Comparison of ENCODE assay signal across 11 cellular contexts in genomic region chr3:112634786-112635541, GRCh38. TPM values are rescaled to one million over a fixed set of nuclear protein-coding genes. Genes with fewer than 3 reads are reported as not detected.
DNase-seq lines count a peak whose midpoint lies in the region; TF ChIP-seq lines count a peak whose summit lies in the region.
"Had no signal": no experiment of that assay in that cellular context is flagged by ENCODE, and none has a peak within 500 bp of the region (broad histone marks: within the 10 kb centered on the region; RNA-seq: fewer than 3 reads in every experiment).

No MANE protein-coding gene starts in this region.

- H4K20me1 ChIP-seq in PC-9 (ENCODE audit: insufficient read depth) (no peaks in the 10 kb centered on the region), smooth muscle cell (ENCODE audit: low read depth) (no peaks in the 10 kb centered on the region)

- POLR2A ChIA-PET in PC-9 (lab: Charles Lee; ENCODE audit: unreplicated experiment): interaction anchor here (0.5 to 0.6 kb wide), 2 partner anchors 71 to 144 kb away, joined by 6 to 8 read pairs; no protein-coding TSS in a partner anchor
- POLR2A ChIA-PET in Caco-2 (lab: Charles Lee): no interaction called here

- H3F3A ChIP-seq in PC-9 (ENCODE audit: insufficient read depth, low read depth) (peaks cover 5% of the 10 kb centered on the region; the same call in 1 of the 2 replicates), smooth muscle cell (ENCODE audit: low read depth) (peaks cover 16% of the 10 kb centered on the region)

- peaks cover 9% of the 10 kb centered on the region for H3K9me3 Mint-ChIP-seq in Caco-2 (ENCODE audit: unreplicated experiment)
- H3K9me3 Mint-ChIP-seq: IgD-negative memory B cell had no signal

- H3K9ac ChIP-seq in HUES64 (ENCODE audit: low read depth, low read length) (no peak overlapping the region), smooth muscle cell (ENCODE audit: low read depth) (no peak overlapping the region)

- 0 out of 2 replicates have a peak, but pooled peaks cover 6% of the 10 kb centered on the region for H3K79me2 ChIP-seq in PC-9 (ENCODE audit: low read depth)
- peaks cover 49% of the 10 kb centered on the region for H3K79me2 ChIP-seq in smooth muscle cell (ENCODE audit: low read depth)

- H3K4me1 Mint-ChIP-seq in Caco-2 (ENCODE audit: low read depth, unreplicated experiment): no peaks in the 10 kb centered on the region

- H3K36me3 ChIP-seq in HUES64 (ENCODE audit: insufficient read depth, low read length): no peaks in the 10 kb centered on the region
- H3K36me3 ChIP-seq in PC-9 (ENCODE audit: low read depth): no peaks in the 10 kb centered on the region
- H3K36me3 ChIP-seq in smooth muscle cell (ENCODE audit: low read depth): no peaks in the 10 kb centered on the region
- H3K36me3 ChIP-seq in Caco-2 (ENCODE audit: control insufficient read depth, insufficient read depth, low read length): no peaks in the 10 kb centered on the region

- no peaks in the 10 kb centered on the region for H3K27me3 ChIP-seq in HUES64 (ENCODE audit: insufficient read depth, low read length)
- H3K27me3 ChIP-seq in PC-9 (ENCODE audit: insufficient read depth, low read depth): no peaks in the 10 kb centered on the region
- no peaks in the 10 kb centered on the region for H3K27me3 ChIP-seq in smooth muscle cell (ENCODE audit: low read depth)
- H3K27me3 ChIP-seq in Caco-2 (replicated peaks; ENCODE audit: control insufficient read depth, insufficient read depth, low read length): no peaks in the 10 kb centered on the region

- H3K27ac Mint-ChIP-seq in Caco-2 (ENCODE audit: unreplicated experiment): no peak overlapping the region
- H3K27ac Mint-ChIP-seq: IgD-negative memory B cell had no signal

- peak overlapping the region; percentile 12; the same call in 1 of the 2 replicates for H3K27ac ChIP-seq in HUES64 (ENCODE audit: low read depth, low read length)
- no peak overlapping the region for H3K27ac ChIP-seq in PC-9
- peak overlapping the region; percentile 79 for H3K27ac ChIP-seq in smooth muscle cell (ENCODE audit: low read depth)
- no peak overlapping the region for H3K27ac ChIP-seq in substantia nigra (ENCODE audit: low read depth, low read length, poor library complexity, severe bottlenecking)

- peaks cover 66% of the 10 kb centered on the region for H3K4me1 ChIP-seq in HUES64 (ENCODE audit: insufficient read depth, low read length)
- H3K4me1 ChIP-seq in PC-9 (replicated peaks; ENCODE audit: insufficient read depth): peaks cover 16% of the 10 kb centered on the region
- peaks cover 41% of the 10 kb centered on the region for H3K4me1 ChIP-seq in smooth muscle cell (ENCODE audit: low read depth)
- no peaks in the 10 kb centered on the region for H3K4me1 ChIP-seq in Caco-2

- H3K4me2 ChIP-seq in PC-9 (0 out of 2 replicates have a peak overlapping the region, but pooled peaks have one; percentile 12), smooth muscle cell (peak overlapping the region; percentile 81)

- intact Hi-C loops in PC-9 (cut with micrococcal nuclease; ENCODE audit: unreplicated experiment) (no loop called here), Caco-2 (cut with micrococcal nuclease; ENCODE audit: unreplicated experiment) (no loop called here)

- H3K9me2 ChIP-seq in PC-9 (ENCODE audit: insufficient read depth): no peaks in the 10 kb centered on the region

- H3K4me3 Mint-ChIP-seq in Caco-2 (ENCODE audit: unreplicated experiment): no peak overlapping the region
- H3K4me3 Mint-ChIP-seq: IgD-negative memory B cell had no signal

- DNase-seq in PC-9 (no peak), fibroblast of the aortic adventitia (ENCODE audit: low read depth) (peak; percentile 47), smooth muscle cell (lab: John Stamatoyannopoulos, UW; ENCODE audit: unreplicated experiment) (no peak), putamen (ENCODE audit: low spot score) (no peak), Caco-2 (no peak), NCI-H524 treated with DMSO at 0.1 percent for 48 hours (lab: John Stamatoyannopoulos, UW) (no peak), substantia nigra (lab: John Stamatoyannopoulos, UW) (no peak)
- DNase-seq: activated T-cell treated with anti-CD3 and anti-CD28 coated beads, Interleukin-2, amount 50 U/mL, for 48 hours; cortex of kidney had no signal

- CTCF ChIA-PET in PC-9 (lab: Charles Lee) (interaction anchor here (0.6 kb wide), 1 partner anchor 12 kb away, joined by 5 read pairs; no protein-coding TSS in a partner anchor), Caco-2 (lab: Charles Lee) (no interaction called here)

- H3K9me3 ChIP-seq in HUES64 (ENCODE audit: insufficient read depth, low read depth, low read length): no peaks in the 10 kb centered on the region
- no peaks in the 10 kb centered on the region for H3K9me3 ChIP-seq in PC-9 (ENCODE audit: insufficient read depth, low read depth)
- no peaks in the 10 kb centered on the region for H3K9me3 ChIP-seq in smooth muscle cell (replicated peaks; ENCODE audit: low read depth)
- no peaks in the 10 kb centered on the region for H3K9me3 ChIP-seq in Caco-2

- WGBS in HUES64: 89% methylated on average over 3 of the region's 4 CpGs
- WGBS in smooth muscle cell (ENCODE audit: low lambda C conversion rate): 87% methylated on average over 4 of the region's 4 CpGs

- TF ChIP-seq CTCF in PC-9 (conservative IDR thresholded peaks at IDR 0.05): no peak
- TF ChIP-seq CTCF in fibroblast of the aortic adventitia (IDR thresholded peaks at IDR 0.05; ENCODE audit: insufficient read depth, low read length): no peak
- no peak for TF ChIP-seq CTCF in smooth muscle cell (IDR thresholded peaks at IDR 0.05; ENCODE audit: borderline replicate concordance, insufficient read depth, poor library complexity, severe bottlenecking)
- TF ChIP-seq CTCF in Caco-2 (IDR thresholded peaks at IDR 0.05; ENCODE audit: insufficient read depth in 1 of 2, low read depth in 1 of 2, low read length in 1 of 2, severe bottlenecking in 1 of 2, unreplicated experiment in 1 of 2): no peak

- H3K36me3 Mint-ChIP-seq in Caco-2 (ENCODE audit: insufficient read depth, unreplicated experiment): no peaks in the 10 kb centered on the region

- H3K4me3 ChIP-seq in HUES64 (ENCODE audit: low read length) (no peak overlapping the region), PC-9 (no peak overlapping the region), fibroblast of the aortic adventitia (ENCODE audit: low read depth, low read length) (peak overlapping the region; percentile 99), smooth muscle cell (peak overlapping the region; percentile 31), Caco-2 (ENCODE audit: low read depth, low read length) (no peak overlapping the region)

- BruUV-seq in PC-9 (replicated peaks; lab: Mats Ljungman, UMichigan): no TSS peak
- no TSS peak for BruUV-seq in Caco-2 (replicated peaks; lab: Mats Ljungman, UMichigan)

- H3K27me3 Mint-ChIP-seq in Caco-2 (ENCODE audit: insufficient read depth, unreplicated experiment): no peaks in the 10 kb centered on the region
- H3K27me3 Mint-ChIP-seq: IgD-negative memory B cell had no signal

- H2AFZ ChIP-seq in PC-9 (no peak overlapping the region), smooth muscle cell (ENCODE audit: low read depth) (no peak overlapping the region)

RNA-seq across cellular contexts. Expression of gene CCDC80, which starts 6.0 kb away (rescaled TPM):
- 16.4 TPM for polyA plus RNA-seq in HUES64 (2013, experiment 1 of 2)
- 32.6 TPM for polyA plus RNA-seq in HUES64 (2013, experiment 2 of 2)
- 142 and 162 TPM in 2 replicates for total RNA-seq in PC-9 (2021)
- 614 and 2,284 TPM in 2 replicates for total RNA-seq in fibroblast of the aortic adventitia (ENCODE audit: low replicate concordance)
- total RNA-seq in smooth muscle cell: 67.9 and 83.2 TPM in 2 replicates
- polyA plus RNA-seq in smooth muscle cell: 147 and 159 TPM in 2 replicates
- 19.4 and 26.2 TPM in 2 replicates for total RNA-seq in Caco-2 (2022)

Comparison
In these comparisons a context has a peak if more than half of its experiments do, and no peak if none do; other contexts are left out.
1. H3K27ac ChIP-seq: peak in HUES64 (single experiment) and smooth muscle cell (single experiment); none in PC-9 (single experiment) and substantia nigra (single experiment).
2. H3K4me3 ChIP-seq: peak in fibroblast of the aortic adventitia (single experiment) and smooth muscle cell (single experiment); none in HUES64 (single experiment), PC-9 (single experiment) and Caco-2 (single experiment).